In genomic region chr4:121655320-121656268, GRCh38 we compare ENCODE assay signal across 1 cellular context.
TF ChIP-seq lines count a peak whose summit lies in the region.

No MANE protein-coding gene starts in this region.

TF ChIP-seq in K562, 482 proteins besides CTCF, POLR2A, EP300 and RAD21:
- TF ChIP-seq PREB (CRISPR knock-in tag; IDR thresholded peaks at IDR 0.05) (no peak), ERF (CRISPR knock-in tag; IDR thresholded peaks at IDR 0.05) (no peak), ESRRA (IDR thresholded peaks at IDR 0.05; ENCODE audit: borderline replicate concordance, low read depth) (no peak), NFRKB (IDR thresholded peaks at IDR 0.05; ENCODE audit: low read depth) (no peak), C11orf30 (IDR thresholded peaks at IDR 0.05; ENCODE audit: low read depth) (no peak), ZEB2 (IDR thresholded peaks at IDR 0.05) (no peak), MXD1 (CRISPR knock-in tag; IDR thresholded peaks at IDR 0.05; ENCODE audit: borderline replicate concordance, poor library complexity, severe bottlenecking) (no peak), ZNF518B (CRISPR knock-in tag; IDR thresholded peaks at IDR 0.05) (no peak), NEUROD1 (IDR thresholded peaks at IDR 0.05; ENCODE audit: borderline replicate concordance, low read depth, low read length, partially characterized antibody) (no peak), ZBTB7A (IDR thresholded peaks at IDR 0.05; ENCODE audit: borderline replicate concordance, control insufficient read depth, low read depth, low read length) (no peak), E2F8 (IDR thresholded peaks at IDR 0.05; ENCODE audit: low read depth, partially characterized antibody) (no peak), ARID3B (CRISPR knock-in tag; IDR thresholded peaks at IDR 0.05; ENCODE audit: borderline replicate concordance) (no peak), MIER1 (IDR thresholded peaks at IDR 0.05; ENCODE audit: low read depth) (no peak), ZKSCAN1 (IDR thresholded peaks at IDR 0.05; ENCODE audit: low read depth, low read length) (no peak)
